In genomic region chr14:28785096-28785952, GRCh38 we compare ENCODE assay signal across 10 cellular contexts. TPM values are rescaled to one million over a fixed set of nuclear protein-coding genes. Genes with fewer than 3 reads are reported as not detected.
DNase-seq lines count a peak whose midpoint lies in the region; ATAC-seq, FAIRE-seq and TF ChIP-seq lines count a peak whose summit lies in the region.
"Had no signal": no experiment of that assay in that cellular context is flagged by ENCODE, and none has a peak within 500 bp of the region (broad histone marks: within the 10 kb centered on the region; RNA-seq: fewer than 3 reads in every experiment).

No MANE protein-coding gene starts in this region.

- TF ChIP-seq CTCF in HepG2 (CRISPR knock-in tag; IDR thresholded peaks at IDR 0.05) (no peak), right lobe of liver (IDR thresholded peaks at IDR 0.05) (no peak), uterus (IDR thresholded peaks at IDR 0.05) (no peak)

- H3K9ac ChIP-seq in HepG2 (ENCODE audit: insufficient read depth, low read depth, low read length), result no peak overlapping the region

- H3K36me3 ChIP-seq in HepG2 (replicated peaks in 1 of 2; ENCODE audit: control insufficient read depth in 1 of 2, insufficient read depth in 2 of 2, low read length in 2 of 2), result no peaks in the 10 kb centered on the region
- H3K36me3 ChIP-seq in right lobe of liver, result no peaks in the 10 kb centered on the region
- no peaks in the 10 kb centered on the region for H3K36me3 ChIP-seq in uterus

- TF ChIP-seq EP300 in HepG2 (IDR thresholded peaks at IDR 0.05; ENCODE audit: low read depth in 2 of 2, low read length in 2 of 2), result no peak
- no peak for TF ChIP-seq EP300 in HepG2 (CRISPR knock-in tag; IDR thresholded peaks at IDR 0.05; ENCODE audit: borderline replicate concordance)

- FAIRE-seq in HepG2 (lab: Jason Lieb, UNC), result no peak

- no peak overlapping the region for H2AFZ ChIP-seq in HepG2 (ENCODE audit: low read length)

- no peaks in the 10 kb centered on the region for H3K79me2 ChIP-seq in HepG2 (ENCODE audit: insufficient read depth, low read length)

- ATAC-seq in HepG2, result no peak
- no peak for ATAC-seq in right lobe of liver

- H3K4me3 ChIP-seq in HepG2 (replicated peaks in 1 of 3; ENCODE audit: insufficient read depth in 1 of 3, low read depth in 2 of 3, low read length in 3 of 3), result no peak overlapping the region
- H3K4me3 ChIP-seq in right lobe of liver, result no peak overlapping the region
- peak overlapping the region in 1 of 2 donors; percentile 1 for H3K4me3 ChIP-seq in uterus

- intact Hi-C loops in HepG2 (cut with micrococcal nuclease; ENCODE audit: unreplicated experiment) (no loop called here), right lobe of liver (cut with DNase I) (no loop called here), uterus (cut with DNase I; ENCODE audit: low total_unique reads) (no loop called here)

- DNase-seq in HepG2 (ENCODE audit: low spot score), result no peak
- DNase-seq in right lobe of liver, result no peak
- DNase-seq in anterior cingulate cortex (lab: John Stamatoyannopoulos, UW), result peak in 37 of 58 donors; percentile 22 to 79 (median 53)
- DNase-seq in stimulated activated CD4-positive, alpha-beta T cell treated with anti-CD3 and anti-CD28 coated beads, Interleukin-15, amount 100 ng/mL, for 24 hours, result no peak
- DNase-seq in effector CD8-positive, alpha-beta T cell (lab: John Stamatoyannopoulos, UW), result no peak
- no peak for DNase-seq in stimulated activated CD4-positive, alpha-beta T cell treated with anti-CD3 and anti-CD28 coated beads, Interleukin-4, amount 100 ng/mL, for 4 hours
- no peak for DNase-seq in uterus
- DNase-seq: Calu3 had no signal

- no peak for TF ChIP-seq RAD21 in HepG2 (CRISPR knock-in tag; IDR thresholded peaks at IDR 0.05)

- TF ChIP-seq POLR2A in HepG2 (IDR thresholded peaks at IDR 0.05; ENCODE audit: insufficient read depth in 1 of 2, low read depth in 2 of 2, low read length in 2 of 2) (no peak), right lobe of liver (IDR thresholded peaks at IDR 0.05) (no peak), uterus (IDR thresholded peaks at IDR 0.05) (no peak)

- no TSS peak for BruUV-seq in HepG2 (replicated peaks; lab: Mats Ljungman, UMichigan)

- no peak overlapping the region for H3K4me2 ChIP-seq in HepG2 (ENCODE audit: low read depth, low read length)

- in situ Hi-C loops in HepG2 (cut with HindIII; ENCODE audit: extremely low pct_ligation_motif_present, low pct_unique_long_range_greater_than_20kb), result no loop called here

- no peaks in the 10 kb centered on the region for H3K27me3 ChIP-seq in HepG2 (ENCODE audit: control insufficient read depth in 1 of 2, insufficient read depth in 2 of 2, low read length in 2 of 2)
- H3K27me3 ChIP-seq in right lobe of liver, result peaks cover 0 to 24% of the 10 kb centered on the region in 2 donors
- H3K27me3 ChIP-seq in layer of hippocampus (ENCODE audit: control insufficient read depth, insufficient read depth, low read length), result peaks cover 5% of the 10 kb centered on the region
- peaks cover 0 to 48% of the 10 kb centered on the region in 2 donors for H3K27me3 ChIP-seq in uterus

- POLR2A ChIA-PET in HepG2 (lab: Yijun Ruan, JAX), result no interaction called here

- CTCF ChIA-PET in HepG2 (lab: Yijun Ruan, JAX; ENCODE audit: low intra/inter-chr PET ratio, low total read pairs), result no interaction called here

- H3K4me1 ChIP-seq in HepG2 (ENCODE audit: insufficient read depth, low read length), result no peaks in the 10 kb centered on the region
- H3K4me1 ChIP-seq in right lobe of liver, result peaks cover 0 to 7% (median 0%) of the 10 kb centered on the region in 4 donors
- H3K4me1 ChIP-seq in uterus, result peaks cover 0 to 8% of the 10 kb centered on the region in 2 donors

- 74% methylated on average over 62 of the region's 62 CpGs for WGBS in HepG2 (ENCODE audit: low lambda C conversion rate)
- 6% methylated on average over 45 of the region's 62 CpGs for WGBS in right lobe of liver (ENCODE audit: insufficient coverage, low coverage, low lambda C conversion rate, missing lambda C conversion rate)

- peaks cover 30% of the 10 kb centered on the region for H3K9me3 ChIP-seq in HepG2 (ENCODE audit: low read length)
- no peaks in the 10 kb centered on the region for H3K9me3 ChIP-seq in right lobe of liver
- no peaks in the 10 kb centered on the region for H3K9me3 ChIP-seq in uterus

- H3K27ac ChIP-seq in HepG2 (ENCODE audit: extremely low read length, insufficient read depth, low read length), result no peak overlapping the region
- no peak overlapping the region for H3K27ac ChIP-seq in right lobe of liver
- H3K27ac ChIP-seq in layer of hippocampus (ENCODE audit: low read depth, low read length), result peak overlapping the region; percentile 77
- no peak overlapping the region for H3K27ac ChIP-seq in uterus

- H4K20me1 ChIP-seq in HepG2 (ENCODE audit: insufficient read depth, low read length), result no peaks in the 10 kb centered on the region

TF ChIP-seq in HepG2, 621 proteins besides CTCF, POLR2A, EP300 and RAD21:
- TF ChIP-seq ZNF660 (CRISPR knock-in tag; IDR thresholded peaks at IDR 0.05; ENCODE audit: borderline replicate concordance, low read depth) (no peak), GABPA (IDR thresholded peaks at IDR 0.05; ENCODE audit: low read depth, low read length) (peak; percentile 44), GABPA (CRISPR knock-in tag; IDR thresholded peaks at IDR 0.05; ENCODE audit: low read depth) (peak; percentile 36; the same call in 1 of the 2 replicates), TFDP1 (CRISPR knock-in tag; IDR thresholded peaks at IDR 0.05; ENCODE audit: borderline replicate concordance) (peak; percentile 35; the same call in 1 of the 2 replicates), THAP11 (CRISPR knock-in tag; IDR thresholded peaks at IDR 0.05) (no peak), GABPB1 (CRISPR knock-in tag; IDR thresholded peaks at IDR 0.05) (peak; percentile 67)
TF ChIP-seq in HepG2: peak in this region for 3.

RNA-seq across cellular contexts. Expression of gene FOXG1, which starts 18.7 kb away (rescaled TPM):
- total RNA-seq in HepG2 (2016; rRNA removed; fragmentation: Illumina TruSeq; extraction: Trizol) (not detected in 2 replicates), right lobe of liver (not detected), uterus (not detected)
- total RNA-seq in HepG2 (2016; cell fraction: cytosol; rRNA removed; fragmentation: Illumina TruSeq; extraction: Trizol; ENCODE audit: low read depth), result not detected in 2 replicates
- total RNA-seq in HepG2 (2016; cell fraction: insoluble cytoplasmic fraction; rRNA removed; fragmentation: Illumina TruSeq; extraction: Trizol), result not detected in 2 replicates
- total RNA-seq in HepG2 (2016; cell fraction: membrane; rRNA removed; fragmentation: Illumina TruSeq; extraction: Trizol), result not detected in 2 replicates
- total RNA-seq in HepG2 (2016; cell fraction: nucleus; rRNA removed; fragmentation: Illumina TruSeq; extraction: Trizol), result not detected in 2 replicates
- not detected in 2 replicates for polyA plus RNA-seq in HepG2 (2011; rRNA removed)
- not detected in 2 replicates for polyA plus RNA-seq in HepG2 (2011; cell fraction: cytosol; rRNA removed)
- polyA plus RNA-seq in HepG2 (2011; cell fraction: nucleus; rRNA removed), result not detected in 2 replicates
- polyA plus RNA-seq in HepG2 (2012), result not detected in 2 replicates
- polyA plus RNA-seq in HepG2 (2016; cell fraction: cytosol; fragmentation: Illumina TruSeq; extraction: Trizol; ENCODE audit: low read depth), result not detected in 2 replicates
- polyA plus RNA-seq in HepG2 (2016; cell fraction: insoluble cytoplasmic fraction; fragmentation: Illumina TruSeq; extraction: Trizol; ENCODE audit: low read depth), result not detected in 2 replicates
- polyA plus RNA-seq in HepG2 (2016; cell fraction: membrane; fragmentation: Illumina TruSeq; extraction: Trizol; ENCODE audit: low read depth), result not detected in 2 replicates
- polyA plus RNA-seq in HepG2 (2016; cell fraction: nucleus; fragmentation: Illumina TruSeq; extraction: Trizol; ENCODE audit: insufficient read depth, low read depth), result not detected in 2 replicates
- polyA minus RNA-seq in HepG2 (2011; rRNA and poly(A)+ RNA removed; ENCODE audit: low replicate concordance), result not detected in 2 replicates
- polyA minus RNA-seq in HepG2 (2011; cell fraction: cytosol; rRNA and poly(A)+ RNA removed), result not detected in 2 replicates
- not detected in 2 replicates for polyA minus RNA-seq in HepG2 (2011; cell fraction: nucleus; rRNA and poly(A)+ RNA removed)
- total RNA-seq: Calu3; T-helper 1 cell treated with Interleukin-12 subunit alpha and Interleukin-12 subunit beta and Interleukin-4 antibody, amounts not matched to agents 30 ng/mL and 1 ng/mL, for 36 hours had no signal

Comparison
In these comparisons a context has a peak if more than half of its experiments do, and no peak if none do; other contexts are left out.
1. DNase-seq: peak in anterior cingulate cortex (37 of 58); none in HepG2 (single experiment), right lobe of liver (0 of 3), stimulated activated CD4-positive, alpha-beta T cell treated with anti-CD3 and anti-CD28 coated beads, Interleukin-15, amount 100 ng/mL, for 24 hours (single experiment), effector CD8-positive, alpha-beta T cell (single experiment), stimulated activated CD4-positive, alpha-beta T cell treated with anti-CD3 and anti-CD28 coated beads, Interleukin-4, amount 100 ng/mL, for 4 hours (0 of 2) and uterus (0 of 2).